ENCODE assay signal across 17 cellular contexts in the genomic region with DNA sequence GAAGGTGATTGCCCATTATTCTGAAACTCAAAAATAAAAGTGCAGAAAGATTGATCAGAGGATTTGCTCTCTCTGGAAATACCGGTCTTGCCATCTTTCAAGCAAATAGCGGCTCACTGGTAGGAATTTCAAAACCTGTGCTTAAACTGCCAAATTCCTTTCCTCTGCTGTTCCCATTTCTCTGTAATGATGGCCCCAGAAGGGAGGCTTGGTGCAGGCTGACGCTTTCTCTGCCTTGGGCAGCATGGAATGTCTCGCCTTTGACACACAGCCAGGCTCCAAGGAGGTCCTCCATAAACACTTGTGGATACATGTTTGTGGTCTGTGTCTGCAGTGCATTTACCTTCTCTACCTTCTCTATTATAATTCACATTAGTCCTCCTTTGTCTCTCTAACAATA.
"Had no signal": no experiment of that assay in that cellular context is flagged by ENCODE, and none has a peak within 500 bp of the region (broad histone marks: within the 10 kb centered on the region; RNA-seq: fewer than 3 reads in every experiment).

No MANE protein-coding gene starts in this region.

- DNase-seq: activated CD4-positive, alpha-beta memory T cell treated with anti-CD3 and anti-CD28 coated beads for 36 hours; activated CD4-positive, alpha-beta T cell treated with anti-CD3 and anti-CD28 coated beads for 36 hours; activated CD8-positive, alpha-beta memory T cell treated with anti-CD3 and anti-CD28 coated beads, Interleukin-2, amount 10 ng/mL, durations not matched to agents 7 days and 5 days; activated naive CD4-positive, alpha-beta T cell treated with anti-CD3 and anti-CD28 coated beads, Interleukin-2, amount 10 ng/mL, durations not matched to agents 7 days and 5 days; activated T-cell treated with anti-CD3 and anti-CD28 coated beads, Interleukin-2, amount 50 U/mL, for 1 hour; glutamatergic neuron; left colon; lower lobe of right lung; ovary; stimulated activated CD4-positive, alpha-beta T cell treated with anti-CD3 and anti-CD28 coated beads, Interleukin-1b, Interleukin-23, amount 100 ng/mL, for 48 hours; stomach; T-cell; uterus; WERI-Rb-1 had no signal

- H3K27ac ChIP-seq: esophagus muscularis mucosa, lower lobe of right lung, ovary, stomach, thoracic aorta, uterus, WERI-Rb-1 had no signal

- H3K27me3 ChIP-seq: esophagus muscularis mucosa, ovary, stomach, uterus had no signal

- H3K36me3 ChIP-seq: esophagus muscularis mucosa, lower lobe of right lung, ovary, stomach, thoracic aorta, uterus, WERI-Rb-1 had no signal

- H3K36me3 Mint-ChIP-seq: activated CD4-positive, alpha-beta memory T cell treated with anti-CD3 and anti-CD28 coated beads for 36 hours; activated CD8-positive, alpha-beta memory T cell treated with anti-CD3 and anti-CD28 coated beads, Interleukin-2, amount 10 ng/mL, durations not matched to agents 7 days and 5 days; activated naive CD4-positive, alpha-beta T cell treated with anti-CD3 and anti-CD28 coated beads, Interleukin-2, amount 10 ng/mL, durations not matched to agents 7 days and 5 days had no signal

- H3K27me3 Mint-ChIP-seq: activated CD4-positive, alpha-beta memory T cell treated with anti-CD3 and anti-CD28 coated beads for 36 hours; activated CD4-positive, alpha-beta T cell treated with anti-CD3 and anti-CD28 coated beads for 36 hours; activated CD8-positive, alpha-beta memory T cell treated with anti-CD3 and anti-CD28 coated beads, Interleukin-2, amount 10 ng/mL, durations not matched to agents 7 days and 5 days; activated naive CD4-positive, alpha-beta T cell treated with anti-CD3 and anti-CD28 coated beads, Interleukin-2, amount 10 ng/mL, durations not matched to agents 7 days and 5 days; T-cell had no signal

- H3K27ac Mint-ChIP-seq: activated CD4-positive, alpha-beta memory T cell treated with anti-CD3 and anti-CD28 coated beads for 36 hours; activated CD4-positive, alpha-beta T cell treated with anti-CD3 and anti-CD28 coated beads for 36 hours; activated CD8-positive, alpha-beta memory T cell treated with anti-CD3 and anti-CD28 coated beads, Interleukin-2, amount 10 ng/mL, durations not matched to agents 7 days and 5 days; activated naive CD4-positive, alpha-beta T cell treated with anti-CD3 and anti-CD28 coated beads, Interleukin-2, amount 10 ng/mL, durations not matched to agents 7 days and 5 days; activated T-helper 2 cell treated with anti-CD3 and anti-CD28 coated beads, Interferon-gamma antibody, Interleukin-2, Interleukin-4, amounts not matched to agents 10 μg/mL and 5 μg/mL and 100 μg/mL, durations not matched to agents 14 hours and 24 hours and 36 hours; T-cell had no signal

- H3K4me1 ChIP-seq: lower lobe of right lung, stomach had no signal

- H3K9me3 Mint-ChIP-seq: activated CD4-positive, alpha-beta memory T cell treated with anti-CD3 and anti-CD28 coated beads for 36 hours; activated naive CD4-positive, alpha-beta T cell treated with anti-CD3 and anti-CD28 coated beads, Interleukin-2, amount 10 ng/mL, durations not matched to agents 7 days and 5 days; activated T-helper 2 cell treated with anti-CD3 and anti-CD28 coated beads, Interferon-gamma antibody, Interleukin-2, Interleukin-4, amounts not matched to agents 10 μg/mL and 5 μg/mL and 100 μg/mL, durations not matched to agents 14 hours and 24 hours and 36 hours; T-cell had no signal

- H3K9me3 ChIP-seq: esophagus muscularis mucosa, lower lobe of right lung, ovary, stomach, thoracic aorta, uterus had no signal

- H3K4me3 ChIP-seq: esophagus muscularis mucosa, lower lobe of right lung, ovary, stomach, thoracic aorta, uterus had no signal

- H3K4me1 Mint-ChIP-seq: activated CD4-positive, alpha-beta T cell treated with anti-CD3 and anti-CD28 coated beads for 36 hours; activated CD8-positive, alpha-beta memory T cell treated with anti-CD3 and anti-CD28 coated beads, Interleukin-2, amount 10 ng/mL, durations not matched to agents 7 days and 5 days; activated naive CD4-positive, alpha-beta T cell treated with anti-CD3 and anti-CD28 coated beads, Interleukin-2, amount 10 ng/mL, durations not matched to agents 7 days and 5 days had no signal

- H3K4me3 Mint-ChIP-seq: activated CD4-positive, alpha-beta memory T cell treated with anti-CD3 and anti-CD28 coated beads for 36 hours; activated CD4-positive, alpha-beta T cell treated with anti-CD3 and anti-CD28 coated beads for 36 hours; activated CD8-positive, alpha-beta memory T cell treated with anti-CD3 and anti-CD28 coated beads, Interleukin-2, amount 10 ng/mL, durations not matched to agents 7 days and 5 days; activated naive CD4-positive, alpha-beta T cell treated with anti-CD3 and anti-CD28 coated beads, Interleukin-2, amount 10 ng/mL, durations not matched to agents 7 days and 5 days; T-cell had no signal
